ENCODE assay signal across 29 cellular contexts in the genomic region with DNA sequence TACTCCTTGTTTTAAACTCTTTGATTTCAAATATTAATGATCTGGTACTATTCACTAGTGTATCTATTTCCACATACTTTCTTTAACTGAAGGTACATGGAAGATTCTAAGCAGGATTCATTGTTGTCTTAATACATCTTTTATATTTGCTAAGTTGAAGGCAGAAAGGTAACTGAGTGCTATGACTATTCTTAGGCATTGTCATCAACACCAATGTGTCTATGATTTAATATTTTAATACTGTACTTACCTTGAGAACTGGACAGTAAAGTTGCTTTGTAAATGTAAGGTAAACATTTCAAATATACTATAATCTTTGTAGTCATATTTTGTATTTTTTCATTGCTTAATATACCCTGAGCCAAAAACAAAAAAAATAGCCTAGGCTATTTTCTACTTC. TPM values are rescaled to one million over a fixed set of nuclear protein-coding genes. Genes with fewer than 3 reads are reported as not detected.
DNase-seq lines count a peak whose midpoint lies in the region; ATAC-seq and TF ChIP-seq lines count a peak whose summit lies in the region.
"Had no signal": no experiment of that assay in that cellular context is flagged by ENCODE, and none has a peak within 500 bp of the region (broad histone marks: within the 10 kb centered on the region; RNA-seq: fewer than 3 reads in every experiment).

No MANE protein-coding gene starts in this region.

- no peak for TF ChIP-seq CTCF in heart right ventricle (IDR thresholded peaks at IDR 0.05)

- no peak for DNase-seq in Right ventricle myocardium superior
- no peak for DNase-seq in heart right ventricle
- DNase-seq in left ventricle myocardium superior: no peak
- DNase-seq in Right ventricle myocardium inferior (ENCODE audit: missing footprints): no peak
- DNase-seq: 8988T; ACHN; AML-193; BE2C; C1 segment of cervical spinal cord; Caco-2; Calu3; CD4-positive, alpha-beta memory T cell; CD4-positive, alpha-beta T cell; CD4-positive, CD25-positive, alpha-beta regulatory T cell; CD8-positive, alpha-beta memory T cell; CD8-positive, alpha-beta T cell; COR-L47; DMS 273 treated with DMSO at 0.1 percent for 48 hours; DMS153; DMS53; DMS79; DMS79 treated with DMSO at 0.1 percent for 48 hours; DND-41; EL had no signal

- ATAC-seq in Right ventricle myocardium superior (ENCODE audit: poor library complexity) (peak; percentile 54), heart right ventricle (no peak), left ventricle myocardium superior (peak; percentile 57), Right ventricle myocardium inferior (no peak)
- ATAC-seq: A549; CD8-positive, alpha-beta T cell had no signal

- intact Hi-C loops in Right ventricle myocardium superior (cut with DNase I): no loop called here
- intact Hi-C loops in heart right ventricle (cut with DNase I): no loop called here
- intact Hi-C loops in left ventricle myocardium superior (cut with micrococcal nuclease): no loop called here
- intact Hi-C loops in Right ventricle myocardium inferior (cut with DNase I): no loop called here

- H3K36me3 ChIP-seq in heart right ventricle: peaks cover 0 to 6% (median 0%) of the 10 kb centered on the region in 9 donors
- H3K36me3 ChIP-seq: BE2C; BLaER1; BLaER1 treated with 17β-estradiol and CSF1 and Interleukin-3, amounts not matched to agents 10 nM and 100 nM had no signal

- H3K4me3 ChIP-seq in heart right ventricle: no peak overlapping the region
- H3K4me3 ChIP-seq: A549; BLaER1; BLaER1 treated with 17β-estradiol and CSF1 and Interleukin-3, amounts not matched to agents 10 nM and 100 nM had no signal

- H3K4me1 ChIP-seq in heart right ventricle: peaks cover 0 to 14% (median 3%) of the 10 kb centered on the region in 9 donors
- H3K4me1 ChIP-seq: A549; BLaER1; BLaER1 treated with 17β-estradiol and CSF1 and Interleukin-3, amounts not matched to agents 10 nM and 100 nM; Caco-2 had no signal

- no peaks in the 10 kb centered on the region for H3K27me3 ChIP-seq in heart right ventricle
- H3K27me3 ChIP-seq: BE2C; BLaER1; BLaER1 treated with 17β-estradiol and CSF1 and Interleukin-3, amounts not matched to agents 10 nM and 100 nM had no signal

- peaks cover 0 to 6% (median 0%) of the 10 kb centered on the region in 11 donors for H3K9me3 ChIP-seq in heart right ventricle
- H3K9me3 ChIP-seq: A549; BE2C; BLaER1; BLaER1 treated with 17β-estradiol and CSF1 and Interleukin-3, amounts not matched to agents 10 nM and 100 nM had no signal

- H3K27ac ChIP-seq in heart right ventricle: no peak overlapping the region
- H3K27ac ChIP-seq: 22Rv1; A549; BLaER1; BLaER1 treated with 17β-estradiol and CSF1 and Interleukin-3, amounts not matched to agents 10 nM and 100 nM; C4-2B had no signal

RNA-seq across cellular contexts. Expression of gene BTBD9, which starts 8.9 kb away (rescaled TPM):
- total RNA-seq in Right ventricle myocardium superior (14.9 TPM), heart right ventricle (10 to 100 TPM; 15.6 to 27.7 (median 19.8) TPM), left ventricle myocardium superior (18.1 TPM), Right ventricle myocardium inferior (16.8 TPM)
- 1 to 10 TPM; 4.2 to 4.5 TPM for polyA plus RNA-seq in heart right ventricle

RNA-seq across cellular contexts. Expression of gene GLO1, which starts 54.3 kb away (rescaled TPM):
- total RNA-seq in Right ventricle myocardium superior (85.5 TPM), heart right ventricle (10 to 100 TPM; 75.1 to 96.1 (median 82.7) TPM), left ventricle myocardium superior (92.9 TPM), Right ventricle myocardium inferior (89.5 TPM)
- 10 to 100 TPM; 50.2 to 60.1 TPM for polyA plus RNA-seq in heart right ventricle

Comparison
In these comparisons a context has a peak if more than half of its experiments do, and no peak if none do; other contexts are left out.
1. ATAC-seq: peak in Right ventricle myocardium superior (single experiment) and left ventricle myocardium superior (single experiment); none in heart right ventricle (0 of 8) and Right ventricle myocardium inferior (single experiment).